Comparison of ENCODE assay signal across 1 cellular context in genomic region chr11:88603499-88603898, GRCh38.
TF ChIP-seq lines count a peak whose summit lies in the region.

No MANE protein-coding gene starts in this region.

TF ChIP-seq in IMR-90, 13 proteins besides CTCF, POLR2A, EP300 and RAD21:
- no peak for TF ChIP-seq NFE2L2 (IDR thresholded peaks at IDR 0.05; ENCODE audit: low read depth, low read length)
- no peak for TF ChIP-seq BHLHE40 (IDR thresholded peaks at IDR 0.05; ENCODE audit: low read depth, low read length)
- TF ChIP-seq MAFK (IDR thresholded peaks at IDR 0.05; ENCODE audit: low read depth, low read length), result no peak
- no peak for TF ChIP-seq SMC3 (IDR thresholded peaks at IDR 0.05; ENCODE audit: low read depth, low read length)
- TF ChIP-seq CEBPB (IDR thresholded peaks at IDR 0.05; ENCODE audit: low read depth, low read length), result no peak
- TF ChIP-seq MAZ (IDR thresholded peaks at IDR 0.05; ENCODE audit: borderline replicate concordance, low read depth, low read length), result no peak
- no peak for TF ChIP-seq ELK1 (IDR thresholded peaks at IDR 0.05; ENCODE audit: borderline replicate concordance, low read depth, low read length)
- TF ChIP-seq RFX5 (IDR thresholded peaks at IDR 0.05; ENCODE audit: low read depth, low read length), result no peak
- TF ChIP-seq FOS (IDR thresholded peaks at IDR 0.05; ENCODE audit: low read depth, low read length), result no peak
